In the genomic region with DNA sequence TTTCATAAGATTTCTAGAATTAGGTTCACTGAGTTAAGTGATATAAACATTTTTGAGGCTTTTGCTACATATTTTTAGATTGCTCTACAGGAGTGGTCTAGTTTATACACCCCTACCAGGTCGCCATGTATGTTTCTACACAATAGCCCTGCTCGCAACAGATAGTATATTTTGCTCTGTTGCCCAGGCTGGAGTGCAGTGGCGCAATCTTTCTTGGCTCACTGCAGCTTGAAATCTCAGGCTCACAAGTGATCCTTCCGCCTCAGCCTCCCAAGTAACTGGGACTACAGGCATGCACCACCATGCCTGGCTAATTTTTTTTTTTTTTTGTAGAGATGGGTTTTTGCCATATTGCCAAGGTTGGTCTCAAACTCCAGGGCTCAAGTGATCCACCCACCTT, we compare ENCODE assay signal across 15 cellular contexts. TPM values are rescaled to one million over a fixed set of nuclear protein-coding genes. Genes with fewer than 3 reads are reported as not detected.
DNase-seq lines count a peak whose midpoint lies in the region; ATAC-seq and TF ChIP-seq lines count a peak whose summit lies in the region.
"Had no signal": no experiment of that assay in that cellular context is flagged by ENCODE, and none has a peak within 500 bp of the region (broad histone marks: within the 10 kb centered on the region; RNA-seq: fewer than 3 reads in every experiment).

No MANE protein-coding gene starts in this region.

- no peak overlapping the region for H2AFZ ChIP-seq in smooth muscle cell (ENCODE audit: low read depth)

- no peaks in the 10 kb centered on the region for H3K9me3 ChIP-seq in smooth muscle cell (replicated peaks; ENCODE audit: low read depth)
- H3K9me3 ChIP-seq: Caco-2, HAP-1 had no signal

- H3K27ac ChIP-seq in epithelial cell of prostate, result peak overlapping the region; percentile 34
- H3K27ac ChIP-seq in smooth muscle cell (ENCODE audit: low read depth), result peak overlapping the region; percentile 31

- H4K20me1 ChIP-seq in smooth muscle cell (ENCODE audit: low read depth), result peaks cover 43% of the 10 kb centered on the region

- no peak overlapping the region for H3K4me3 ChIP-seq in smooth muscle cell
- H3K4me3 ChIP-seq: GM12878, HAP-1 had no signal

- no peak overlapping the region for H3K4me2 ChIP-seq in smooth muscle cell

- H3K9ac ChIP-seq in smooth muscle cell (ENCODE audit: low read depth), result no peak overlapping the region

- H3K36me3 ChIP-seq in smooth muscle cell (ENCODE audit: low read depth), result no peaks in the 10 kb centered on the region
- H3K36me3 ChIP-seq: HAP-1 had no signal

- no peaks in the 10 kb centered on the region for H3F3A ChIP-seq in smooth muscle cell (ENCODE audit: low read depth)

- peaks cover 58% of the 10 kb centered on the region for H3K79me2 ChIP-seq in smooth muscle cell (ENCODE audit: low read depth)

- H3K4me1 ChIP-seq in smooth muscle cell (ENCODE audit: low read depth), result no peaks in the 10 kb centered on the region

- ATAC-seq in GM21737 (IDR thresholded peaks at IDR 0.05; ENCODE audit: unreplicated experiment) (no peak), HG03097 (IDR thresholded peaks at IDR 0.05; ENCODE audit: low FRiP score, unreplicated experiment) (no peak)

- DNase-seq in SKM-1 treated with dmso at 0.1 percent for 144 hours (lab: John Stamatoyannopoulos, UW; ENCODE audit: unreplicated experiment) (peak; percentile 49), SKM-1 (lab: John Stamatoyannopoulos, UW; ENCODE audit: unreplicated experiment) (no peak), MV-4-11 (lab: John Stamatoyannopoulos, UW) (peak; percentile 44), epithelial cell of prostate (ENCODE audit: low read depth, low spot score) (no peak), smooth muscle cell (lab: John Stamatoyannopoulos, UW; ENCODE audit: unreplicated experiment) (no peak), hippocampal formation (lab: John Stamatoyannopoulos, UW) (no peak)
- DNase-seq: Caco-2, NCI-H1105 treated with DMSO at 0.1 percent for 48 hours, NCI-H187, NCI-H510A had no signal

- TF ChIP-seq CTCF in smooth muscle cell (IDR thresholded peaks at IDR 0.05; ENCODE audit: borderline replicate concordance, insufficient read depth, poor library complexity, severe bottlenecking), result no peak

- no peaks in the 10 kb centered on the region for H3K27me3 ChIP-seq in smooth muscle cell (ENCODE audit: low read depth)

- 96% methylated on average over 4 of the region's 4 CpGs for WGBS in smooth muscle cell (ENCODE audit: low lambda C conversion rate)

RNA-seq across cellular contexts. Expression of gene ZNRF3, which starts 10.4 kb away (rescaled TPM):
- 3.7 and 4.7 TPM in 2 replicates for total RNA-seq in smooth muscle cell
- polyA plus RNA-seq in smooth muscle cell, result 5.5 and 8.8 TPM in 2 replicates
- polyA plus RNA-seq: CD14-positive monocyte had no signal

Comparison
In these comparisons a context has a peak if more than half of its experiments do, and no peak if none do; other contexts are left out.
1. DNase-seq: peak in SKM-1 treated with dmso at 0.1 percent for 144 hours (single experiment) and MV-4-11 (single experiment); none in SKM-1 (single experiment), epithelial cell of prostate (single experiment), smooth muscle cell (single experiment) and hippocampal formation (0 of 2).